Comparison of ENCODE assay signal across 8 cellular contexts in the genomic region with DNA sequence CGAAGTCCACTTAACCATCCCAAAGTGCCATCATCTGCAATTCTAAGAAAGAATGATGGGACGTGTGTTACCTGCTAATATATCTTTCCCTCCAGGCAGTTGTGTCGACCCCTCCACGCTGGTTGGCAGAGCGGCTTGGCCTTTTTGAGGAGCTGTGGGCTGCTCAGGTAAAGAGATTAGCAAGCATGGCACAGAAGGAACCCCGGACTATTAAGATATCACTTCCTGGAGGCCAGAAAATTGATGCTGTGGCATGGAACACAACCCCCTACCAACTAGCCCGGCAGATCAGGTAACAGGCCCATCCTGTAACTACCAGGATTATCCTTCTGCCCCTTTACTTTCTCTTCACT. TPM values are rescaled to one million over a fixed set of nuclear protein-coding genes. Genes with fewer than 3 reads are reported as not detected.
DNase-seq lines count a peak whose midpoint lies in the region; ATAC-seq and TF ChIP-seq lines count a peak whose summit lies in the region.
"Had no signal": no experiment of that assay in that cellular context is flagged by ENCODE, and none has a peak within 500 bp of the region (broad histone marks: within the 10 kb centered on the region; RNA-seq: fewer than 3 reads in every experiment).

No MANE protein-coding gene starts in this region.

- peaks cover 32% of the 10 kb centered on the region for H3K36me3 Mint-ChIP-seq in WTC11

- no peaks in the 10 kb centered on the region; the same call in 1 of the 2 replicates for H3K4me1 ChIP-seq in HEK293 (ENCODE audit: control insufficient read depth, insufficient read depth, low read length)

- H3K4me3 ChIP-seq in HEK293 (ENCODE audit: low read depth, low read length), result peak overlapping the region; percentile 79
- peak overlapping the region; percentile 40 to 81 (median 63) for H3K4me3 ChIP-seq in skin epidermis

- H3K9me3 Mint-ChIP-seq in WTC11, result no peaks in the 10 kb centered on the region

- peak overlapping the region; percentile 89 for H3K27ac Mint-ChIP-seq in WTC11

- POLR2A ChIA-PET in HEK293 (lab: Yijun Ruan, JAX), result interaction anchor here (0.6 to 1.5 kb wide), 5 partner anchors 24 to 190 kb away, joined by 3 to 8 read pairs (median 4); a partner anchor contains a TSS
- POLR2A ChIA-PET in WTC11 (lab: Charles Lee), result interaction anchor here (1.1 kb wide), 1 partner anchor 45 kb away, joined by 3 read pairs; no protein-coding TSS in a partner anchor

- no peaks in the 10 kb centered on the region for H3K27me3 Mint-ChIP-seq in WTC11 (ENCODE audit: low read depth)

- peak overlapping the region; percentile 3; the same call in 1 of the 2 replicates for H3K27ac ChIP-seq in HEK293 (ENCODE audit: extremely low read depth, low read depth, low read length)
- H3K27ac ChIP-seq in skin epidermis, result peak overlapping the region in 19 of 21 experiments; percentile 61 to 92 (median 81)

- intact Hi-C loops in left ventricle myocardium superior (cut with micrococcal nuclease), result no loop called here

- no peak for TF ChIP-seq CTCF in HEK293 (tag by site-specific recombination; IDR thresholded peaks at IDR 0.05)
- TF ChIP-seq CTCF in WTC11 (IDR thresholded peaks at IDR 0.05), result no peak

- peaks cover 5% of the 10 kb centered on the region; the same call in 1 of the 2 replicates for H3K4me1 Mint-ChIP-seq in WTC11

- H3K36me3 ChIP-seq in HEK293 (ENCODE audit: control insufficient read depth in 2 of 2, insufficient read depth in 1 of 2, low read length in 2 of 2), result peaks cover 28 to 40% of the 10 kb centered on the region in 2 experiments

- ATAC-seq in WTC11 (no peak), left ventricle myocardium superior (no peak)

- peak overlapping the region; percentile 99 for H3K4me3 Mint-ChIP-seq in WTC11

- CTCF ChIA-PET in HEK293 (lab: Yijun Ruan, JAX) (interaction anchor here (1.6 to 4.3 kb wide), 2 partner anchors 45 to 73 kb away, joined by 4 to 18 read pairs; no protein-coding TSS in a partner anchor), WTC11 (lab: Charles Lee) (interaction anchor here (1.5 to 2.7 kb wide), 3 partner anchors 27 to 73 kb away, joined by 4 to 7 read pairs (median 5); a partner anchor contains a TSS)

- no peaks in the 10 kb centered on the region for H3K9me3 ChIP-seq in HEK293 (ENCODE audit: control insufficient read depth, insufficient read depth, low read depth, low read length)

- DNase-seq in WTC11 (ENCODE audit: low spot score) (no peak), left ventricle myocardium superior (peak; percentile 9), OCI-M1 (lab: John Stamatoyannopoulos, UW) (no peak), NCI-H446 (lab: John Stamatoyannopoulos, UW) (no peak), NCI-H1417 (lab: John Stamatoyannopoulos, UW) (no peak)

TF ChIP-seq in HEK293, 187 proteins besides CTCF, POLR2A, EP300 and RAD21:
- peak; percentile 4 for TF ChIP-seq ZNF335 (tag by site-specific recombination; conservative IDR thresholded peaks at IDR 0.05)
- no peak for TF ChIP-seq ZNF776 (tag by site-specific recombination; IDR thresholded peaks at IDR 0.05; ENCODE audit: borderline replicate concordance)

TF ChIP-seq in WTC11, 78 proteins besides CTCF, POLR2A, EP300 and RAD21:
- no peak for TF ChIP-seq RELA (CRISPR knock-in tag; IDR thresholded peaks at IDR 0.05; ENCODE audit: borderline replicate concordance)
- TF ChIP-seq, protein P1, sequence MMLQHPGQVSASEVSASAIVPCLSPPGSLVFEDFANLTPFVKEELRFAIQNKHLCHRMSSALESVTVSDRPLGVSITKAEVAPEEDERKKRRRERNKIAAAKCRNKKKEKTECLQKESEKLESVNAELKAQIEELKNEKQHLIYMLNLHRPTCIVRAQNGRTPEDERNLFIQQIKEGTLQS (CRISPR knock-in tag; conservative IDR thresholded peaks at IDR 0.05), result no peak
- TF ChIP-seq, protein P2, sequence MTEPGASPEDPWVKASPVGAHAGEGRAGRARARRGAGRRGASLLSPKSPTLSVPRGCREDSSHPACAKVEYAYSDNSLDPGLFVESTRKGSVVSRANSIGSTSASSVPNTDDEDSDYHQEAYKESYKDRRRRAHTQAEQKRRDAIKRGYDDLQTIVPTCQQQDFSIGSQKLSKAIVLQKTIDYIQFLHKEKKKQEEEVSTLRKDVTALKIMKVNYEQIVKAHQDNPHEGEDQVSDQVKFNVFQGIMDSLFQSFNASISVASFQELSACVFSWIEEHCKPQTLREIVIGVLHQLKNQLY (CRISPR knock-in tag; IDR thresholded peaks at IDR 0.05), result no peak
- TF ChIP-seq, protein P3, sequence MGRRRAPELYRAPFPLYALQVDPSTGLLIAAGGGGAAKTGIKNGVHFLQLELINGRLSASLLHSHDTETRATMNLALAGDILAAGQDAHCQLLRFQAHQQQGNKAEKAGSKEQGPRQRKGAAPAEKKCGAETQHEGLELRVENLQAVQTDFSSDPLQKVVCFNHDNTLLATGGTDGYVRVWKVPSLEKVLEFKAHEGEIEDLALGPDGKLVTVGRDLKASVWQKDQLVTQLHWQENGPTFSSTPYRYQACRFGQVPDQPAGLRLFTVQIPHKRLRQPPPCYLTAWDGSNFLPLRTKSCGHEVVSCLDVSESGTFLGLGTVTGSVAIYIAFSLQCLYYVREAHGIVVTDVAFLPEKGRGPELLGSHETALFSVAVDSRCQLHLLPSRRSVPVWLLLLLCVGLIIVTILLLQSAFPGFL (CRISPR knock-in tag; IDR thresholded peaks at IDR 0.05; ENCODE audit: borderline replicate concordance), result no peak
- no peak for TF ChIP-seq ETV6 (CRISPR knock-in tag; IDR thresholded peaks at IDR 0.05)
- TF ChIP-seq ZNF671 (CRISPR knock-in tag; IDR thresholded peaks at IDR 0.05), result no peak
- TF ChIP-seq HMGA2 (CRISPR knock-in tag; IDR thresholded peaks at IDR 0.05), result no peak
- no peak for TF ChIP-seq SMAD3 (CRISPR knock-in tag; IDR thresholded peaks at IDR 0.05; ENCODE audit: borderline replicate concordance)
- TF ChIP-seq FOXJ3 (CRISPR knock-in tag; IDR thresholded peaks at IDR 0.05; ENCODE audit: borderline replicate concordance), result no peak
- TF ChIP-seq SMAD4 (CRISPR knock-in tag; IDR thresholded peaks at IDR 0.05), result no peak
- TF ChIP-seq, protein P4, sequence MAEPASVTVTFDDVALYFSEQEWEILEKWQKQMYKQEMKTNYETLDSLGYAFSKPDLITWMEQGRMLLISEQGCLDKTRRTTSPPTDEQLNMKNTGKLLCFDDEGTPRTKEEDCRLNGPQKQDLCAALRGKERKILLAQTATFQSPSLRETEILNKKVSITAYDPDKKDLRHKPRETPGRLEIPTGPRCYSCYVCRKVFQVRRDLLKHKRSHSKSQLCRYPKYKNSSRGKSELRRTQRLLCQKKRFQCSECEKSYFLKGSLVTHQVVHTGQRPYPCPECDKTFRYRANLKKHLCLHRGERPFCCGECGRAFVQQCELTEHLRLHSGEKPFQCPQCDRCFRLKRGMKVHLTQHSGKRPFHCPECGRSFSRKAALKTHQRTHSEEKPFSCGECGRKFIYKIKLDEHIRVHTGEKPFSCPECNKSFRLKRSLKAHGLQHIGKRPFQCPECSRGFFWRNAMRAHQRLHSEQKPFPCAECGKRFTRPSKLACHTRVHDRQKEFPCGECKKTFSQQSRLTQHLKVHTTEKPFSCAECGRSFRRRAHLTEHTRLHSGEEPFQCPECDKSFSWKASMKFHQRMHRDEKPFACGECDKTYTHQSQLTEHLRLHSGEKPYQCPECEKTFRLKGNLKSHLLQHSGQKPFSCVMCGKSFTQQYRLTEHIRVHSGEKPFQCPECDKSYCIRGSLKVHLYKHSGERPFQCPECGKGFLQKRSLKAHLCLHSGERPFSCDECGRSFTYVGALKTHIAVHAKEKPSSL (CRISPR knock-in tag; conservative IDR thresholded peaks at IDR 0.05), result no peak
- TF ChIP-seq SOX15 (CRISPR knock-in tag; IDR thresholded peaks at IDR 0.05), result no peak
- TF ChIP-seq ZNF232 (CRISPR knock-in tag; IDR thresholded peaks at IDR 0.05), result no peak
- TF ChIP-seq, protein P5, sequence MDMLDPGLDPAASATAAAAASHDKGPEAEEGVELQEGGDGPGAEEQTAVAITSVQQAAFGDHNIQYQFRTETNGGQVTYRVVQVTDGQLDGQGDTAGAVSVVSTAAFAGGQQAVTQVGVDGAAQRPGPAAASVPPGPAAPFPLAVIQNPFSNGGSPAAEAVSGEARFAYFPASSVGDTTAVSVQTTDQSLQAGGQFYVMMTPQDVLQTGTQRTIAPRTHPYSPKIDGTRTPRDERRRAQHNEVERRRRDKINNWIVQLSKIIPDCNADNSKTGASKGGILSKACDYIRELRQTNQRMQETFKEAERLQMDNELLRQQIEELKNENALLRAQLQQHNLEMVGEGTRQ (CRISPR knock-in tag; IDR thresholded peaks at IDR 0.05), result no peak
- no peak for TF ChIP-seq ESRRA (CRISPR knock-in tag; IDR thresholded peaks at IDR 0.05; ENCODE audit: borderline replicate concordance)
- TF ChIP-seq, protein P6, sequence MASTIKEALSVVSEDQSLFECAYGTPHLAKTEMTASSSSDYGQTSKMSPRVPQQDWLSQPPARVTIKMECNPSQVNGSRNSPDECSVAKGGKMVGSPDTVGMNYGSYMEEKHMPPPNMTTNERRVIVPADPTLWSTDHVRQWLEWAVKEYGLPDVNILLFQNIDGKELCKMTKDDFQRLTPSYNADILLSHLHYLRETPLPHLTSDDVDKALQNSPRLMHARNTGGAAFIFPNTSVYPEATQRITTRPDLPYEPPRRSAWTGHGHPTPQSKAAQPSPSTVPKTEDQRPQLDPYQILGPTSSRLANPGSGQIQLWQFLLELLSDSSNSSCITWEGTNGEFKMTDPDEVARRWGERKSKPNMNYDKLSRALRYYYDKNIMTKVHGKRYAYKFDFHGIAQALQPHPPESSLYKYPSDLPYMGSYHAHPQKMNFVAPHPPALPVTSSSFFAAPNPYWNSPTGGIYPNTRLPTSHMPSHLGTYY (CRISPR knock-in tag; IDR thresholded peaks at IDR 0.05), result no peak
- TF ChIP-seq TEAD1 (CRISPR knock-in tag; IDR thresholded peaks at IDR 0.05), result no peak
- TF ChIP-seq, protein P7, sequence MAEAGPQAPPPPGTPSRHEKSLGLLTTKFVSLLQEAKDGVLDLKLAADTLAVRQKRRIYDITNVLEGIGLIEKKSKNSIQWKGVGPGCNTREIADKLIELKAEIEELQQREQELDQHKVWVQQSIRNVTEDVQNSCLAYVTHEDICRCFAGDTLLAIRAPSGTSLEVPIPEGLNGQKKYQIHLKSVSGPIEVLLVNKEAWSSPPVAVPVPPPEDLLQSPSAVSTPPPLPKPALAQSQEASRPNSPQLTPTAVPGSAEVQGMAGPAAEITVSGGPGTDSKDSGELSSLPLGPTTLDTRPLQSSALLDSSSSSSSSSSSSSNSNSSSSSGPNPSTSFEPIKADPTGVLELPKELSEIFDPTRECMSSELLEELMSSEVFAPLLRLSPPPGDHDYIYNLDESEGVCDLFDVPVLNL (CRISPR knock-in tag; IDR thresholded peaks at IDR 0.05; ENCODE audit: borderline replicate concordance, low read depth), result no peak

RNA-seq across cellular contexts. Expression of a gene that starts 0.5 kb away (rescaled TPM):
- 42.9 to 51.1 TPM (median 49.7 TPM) in 3 replicates for total RNA-seq in WTC11 (2021)
- total RNA-seq in left ventricle myocardium superior, result 31.3 TPM

RNA-seq across cellular contexts. Expression of a gene that starts 20.2 kb away (rescaled TPM):
- total RNA-seq in WTC11 (2021) (0.69 to 1.6 TPM (median 0.76 TPM) in 3 replicates), left ventricle myocardium superior (14.0 TPM)

RNA-seq across cellular contexts. Expression of a gene that starts 27.8 kb away (rescaled TPM):
- total RNA-seq in WTC11 (2021) (0.71 to 1.2 TPM (median 1.0 TPM) in 3 replicates), left ventricle myocardium superior (not detected)
- total RNA-seq: RPMI7951 had no signal
